Comparison of ENCODE assay signal across 17 cellular contexts in the genomic region with DNA sequence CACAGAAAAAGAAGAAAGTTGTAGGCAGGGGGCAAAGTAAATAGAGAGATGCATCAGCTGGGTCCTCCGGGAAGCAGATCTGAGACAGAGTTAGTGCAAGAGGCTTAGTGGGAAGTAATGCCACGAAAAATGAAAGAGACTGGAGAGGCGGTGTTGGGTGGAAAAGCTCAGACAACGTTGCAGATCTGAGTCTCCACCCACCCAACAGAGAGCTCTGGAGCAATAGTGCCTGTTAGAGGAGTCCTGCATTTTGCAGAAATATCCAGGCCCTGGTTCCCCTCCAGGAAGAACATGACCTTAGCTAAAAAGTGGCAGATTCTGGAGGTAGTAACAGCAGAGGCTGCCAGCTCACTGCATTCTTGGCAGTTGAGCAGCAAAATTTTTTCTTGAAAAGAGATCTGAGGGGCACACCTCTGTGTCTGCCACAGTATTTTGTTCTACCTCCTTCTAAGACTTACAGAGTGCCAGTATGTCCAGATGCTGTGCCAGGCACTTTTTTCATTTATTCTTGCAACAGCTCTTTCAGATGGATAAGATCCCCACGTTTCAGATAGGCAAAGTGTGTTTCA. TPM values are rescaled to one million over a fixed set of nuclear protein-coding genes. Genes with fewer than 3 reads are reported as not detected.
DNase-seq lines count a peak whose midpoint lies in the region; ATAC-seq and TF ChIP-seq lines count a peak whose summit lies in the region.
"Had no signal": no experiment of that assay in that cellular context is flagged by ENCODE, and none has a peak within 500 bp of the region (broad histone marks: within the 10 kb centered on the region; RNA-seq: fewer than 3 reads in every experiment).

No MANE protein-coding gene starts in this region.

- H3K9me3 ChIP-seq in SK-N-SH, result no peaks in the 10 kb centered on the region
- no peaks in the 10 kb centered on the region for H3K9me3 ChIP-seq in skeletal muscle satellite cell (replicated peaks; ENCODE audit: low read length)
- H3K9me3 ChIP-seq: gastrocnemius medialis, mucosa of descending colon had no signal

- H2AFZ ChIP-seq in SK-N-SH (ENCODE audit: low read depth), result peak overlapping the region; percentile 2; the same call in 1 of the 2 replicates

- H3K9me3 Mint-ChIP-seq in Calu3 (ENCODE audit: low read depth, unreplicated experiment), result no peaks in the 10 kb centered on the region
- H3K9me3 Mint-ChIP-seq in activated CD4-positive, alpha-beta memory T cell treated with anti-CD3 and anti-CD28 coated beads, Interleukin-2, amount 10 ng/mL, durations not matched to agents 7 days and 5 days, result no peaks in the 10 kb centered on the region
- H3K9me3 Mint-ChIP-seq in activated T-cell treated with anti-CD3 and anti-CD28 coated beads, Interleukin-2, amount 50 U/mL, for 4 hours, result no peaks in the 10 kb centered on the region

- intact Hi-C loops in Calu3 (cut with micrococcal nuclease; ENCODE audit: unreplicated experiment), result loop anchor here (2.0 to 5.0 kb wide), 3 partner anchors 59 to 323 kb away; no protein-coding TSS in a partner anchor

- POLR2A ChIA-PET in SK-N-SH (lab: Yijun Ruan, JAX), result no interaction called here
- POLR2A ChIA-PET in activated CD4-positive, alpha-beta memory T cell treated with anti-CD3 and anti-CD28 coated beads, Interleukin-2, amount 10 ng/mL, durations not matched to agents 7 days and 5 days (lab: Charles Lee), result interaction anchor here (0.9 to 1.9 kb wide), 6 partner anchors 16 to 54 kb away, joined by 3 to 8 read pairs (median 4); partner anchors contain the start of gene BIRC3

- H3K9ac ChIP-seq in SK-N-SH (no peak overlapping the region), skeletal muscle satellite cell (ENCODE audit: low read depth, low read length) (no peak overlapping the region)

- no peak for ATAC-seq in activated T-cell treated with anti-CD3 and anti-CD28 coated beads, Interleukin-2, amount 50 U/mL, for 4 hours
- ATAC-seq: gastrocnemius medialis, mucosa of descending colon had no signal

- no peaks in the 10 kb centered on the region for H3K27me3 Mint-ChIP-seq in Calu3 (ENCODE audit: unreplicated experiment)
- no peaks in the 10 kb centered on the region for H3K27me3 Mint-ChIP-seq in activated CD4-positive, alpha-beta memory T cell treated with anti-CD3 and anti-CD28 coated beads, Interleukin-2, amount 10 ng/mL, durations not matched to agents 7 days and 5 days
- H3K27me3 Mint-ChIP-seq in activated T-cell treated with anti-CD3 and anti-CD28 coated beads, Interleukin-2, amount 50 U/mL, for 4 hours (ENCODE audit: low read depth), result no peaks in the 10 kb centered on the region

- TF ChIP-seq CTCF in Calu3 (IDR thresholded peaks at IDR 0.05; ENCODE audit: unreplicated experiment) (no peak), SK-N-SH (IDR thresholded peaks at IDR 0.05) (no peak)

- no peaks in the 10 kb centered on the region for H3K9me2 ChIP-seq in SK-N-SH

- H3K36me3 ChIP-seq in SK-N-SH (replicated peaks in 1 of 2; ENCODE audit: control insufficient read depth in 1 of 2, insufficient read depth in 2 of 2, low read length in 1 of 2) (no peaks in the 10 kb centered on the region), skeletal muscle satellite cell (ENCODE audit: insufficient read depth, low read length) (no peaks in the 10 kb centered on the region)
- H3K36me3 ChIP-seq: gastrocnemius medialis had no signal

- peak overlapping the region; percentile 11 for H3K27ac Mint-ChIP-seq in Calu3 (ENCODE audit: unreplicated experiment)
- H3K27ac Mint-ChIP-seq in activated CD4-positive, alpha-beta memory T cell treated with anti-CD3 and anti-CD28 coated beads, Interleukin-2, amount 10 ng/mL, durations not matched to agents 7 days and 5 days, result no peak overlapping the region

- CTCF ChIA-PET in Calu3 (lab: Charles Lee), result interaction anchor here (1.0 to 1.1 kb wide), 2 partner anchors 29 to 52 kb away, joined by 3 read pairs; no protein-coding TSS in a partner anchor
- CTCF ChIA-PET in SK-N-SH (lab: Yijun Ruan, JAX), result interaction anchor here (0.7 to 5.4 kb wide), 15 partner anchors 8 to 230 kb away, joined by 3 to 40 read pairs (median 8); no protein-coding TSS in a partner anchor
- CTCF ChIA-PET in activated CD4-positive, alpha-beta memory T cell treated with anti-CD3 and anti-CD28 coated beads, Interleukin-2, amount 10 ng/mL, durations not matched to agents 7 days and 5 days (lab: Charles Lee), result interaction anchor here (0.6 to 4.1 kb wide), 16 partner anchors 10 to 376 kb away, joined by 3 to 53 read pairs (median 8); no protein-coding TSS in a partner anchor

- peak in 1 of 2 experiments; percentile 16; a peak in 1 of 4 replicates for TF ChIP-seq EP300 in SK-N-SH (IDR thresholded peaks at IDR 0.05; ENCODE audit: borderline replicate concordance in 1 of 2, low read depth in 1 of 2, low read length in 1 of 2)

- H3K27ac ChIP-seq in SK-N-SH (ENCODE audit: low read depth in 2 of 2, low read length in 1 of 2), result peak overlapping the region; percentile 33 to 84; a peak in 2 of 4 replicates
- H3K27ac ChIP-seq: C4-2B, gastrocnemius medialis had no signal

- 50% methylated on average over 5 of the region's 5 CpGs for WGBS in SK-N-SH (ENCODE audit: low lambda C conversion rate)

- no peaks in the 10 kb centered on the region for H3K79me2 ChIP-seq in SK-N-SH (ENCODE audit: insufficient read depth)

- no peaks in the 10 kb centered on the region for H3K27me3 ChIP-seq in SK-N-SH (ENCODE audit: insufficient read depth)
- no peaks in the 10 kb centered on the region for H3K27me3 ChIP-seq in skeletal muscle satellite cell (ENCODE audit: control insufficient read depth, insufficient read depth, low read length)
- H3K27me3 ChIP-seq: gastrocnemius medialis had no signal

- H3K36me3 Mint-ChIP-seq in Calu3 (ENCODE audit: insufficient read depth, unreplicated experiment), result no peaks in the 10 kb centered on the region
- no peaks in the 10 kb centered on the region for H3K36me3 Mint-ChIP-seq in activated CD4-positive, alpha-beta memory T cell treated with anti-CD3 and anti-CD28 coated beads, Interleukin-2, amount 10 ng/mL, durations not matched to agents 7 days and 5 days (ENCODE audit: low read depth)
- no peaks in the 10 kb centered on the region for H3K36me3 Mint-ChIP-seq in activated T-cell treated with anti-CD3 and anti-CD28 coated beads, Interleukin-2, amount 50 U/mL, for 4 hours (ENCODE audit: insufficient read depth)

- peaks cover 34% of the 10 kb centered on the region for H3K4me1 Mint-ChIP-seq in Calu3 (ENCODE audit: low read depth, unreplicated experiment)
- peaks cover 23% of the 10 kb centered on the region for H3K4me1 Mint-ChIP-seq in activated CD4-positive, alpha-beta memory T cell treated with anti-CD3 and anti-CD28 coated beads, Interleukin-2, amount 10 ng/mL, durations not matched to agents 7 days and 5 days
- peaks cover 32% of the 10 kb centered on the region for H3K4me1 Mint-ChIP-seq in activated T-cell treated with anti-CD3 and anti-CD28 coated beads, Interleukin-2, amount 50 U/mL, for 4 hours (ENCODE audit: low read depth)

- peak overlapping the region; percentile 73 for H3K4me2 ChIP-seq in SK-N-SH
- H3K4me2 ChIP-seq in skeletal muscle satellite cell (ENCODE audit: low read length), result peak overlapping the region; percentile 23

- H3K4me3 ChIP-seq in SK-N-SH (ENCODE audit: low read depth in 2 of 2, low read length in 1 of 2), result no peak overlapping the region
- H3K4me3 ChIP-seq in skeletal muscle satellite cell (ENCODE audit: low read length), result no peak overlapping the region
- H3K4me3 ChIP-seq: gastrocnemius medialis, mucosa of descending colon had no signal

- peaks cover 12% of the 10 kb centered on the region for H3F3A ChIP-seq in SK-N-SH (replicated peaks; ENCODE audit: insufficient read depth)

- no peaks in the 10 kb centered on the region for H4K20me1 ChIP-seq in SK-N-SH (ENCODE audit: insufficient read depth)

- no TSS peak for BruUV-seq in Calu3 (replicated peaks; lab: Mats Ljungman, UMichigan)

- peaks cover 19 to 20% of the 10 kb centered on the region in 2 experiments for H3K4me1 ChIP-seq in SK-N-SH (ENCODE audit: control insufficient read depth in 1 of 2, insufficient read depth in 2 of 2, low read depth in 1 of 2, low read length in 1 of 2)
- peaks cover 12% of the 10 kb centered on the region for H3K4me1 ChIP-seq in skeletal muscle satellite cell (ENCODE audit: control insufficient read depth, insufficient read depth, low read length)
- H3K4me1 ChIP-seq: gastrocnemius medialis had no signal

- TF ChIP-seq RAD21 in SK-N-SH (IDR thresholded peaks at IDR 0.05; ENCODE audit: low read length), result no peak

- H3K4me3 Mint-ChIP-seq in Calu3 (ENCODE audit: low read depth, unreplicated experiment), result no peak overlapping the region
- H3K4me3 Mint-ChIP-seq in activated CD4-positive, alpha-beta memory T cell treated with anti-CD3 and anti-CD28 coated beads, Interleukin-2, amount 10 ng/mL, durations not matched to agents 7 days and 5 days, result no peak overlapping the region
- no peak overlapping the region for H3K4me3 Mint-ChIP-seq in activated T-cell treated with anti-CD3 and anti-CD28 coated beads, Interleukin-2, amount 50 U/mL, for 4 hours

- DNase-seq in Calu3 (no peak), SK-N-SH (no peak), fibroblast of gingiva (ENCODE audit: low read depth) (peak; percentile 50), DMS 273 (lab: John Stamatoyannopoulos, UW; ENCODE audit: unreplicated experiment) (no peak)
- DNase-seq in activated CD4-positive, alpha-beta memory T cell treated with anti-CD3 and anti-CD28 coated beads, Interleukin-2, amount 10 ng/mL, durations not matched to agents 7 days and 5 days, result no peak
- DNase-seq in activated T-cell treated with anti-CD3 and anti-CD28 coated beads, Interleukin-2, amount 50 U/mL, for 4 hours, result no peak
- DNase-seq in activated CD4-positive, CD25-positive, alpha-beta regulatory T cell (lab: John Stamatoyannopoulos, UW), result no peak
- DNase-seq: activated T-cell treated with anti-CD3 and anti-CD28 coated beads for 4 hours, amygdala, gastrocnemius medialis, mucosa of descending colon, NCI-H1105, NCI-H2227 treated with DMSO at 0.1 percent for 48 hours, OCI-M1, trophoblast cell had no signal

RNA-seq across cellular contexts. Expression of gene BIRC3, which starts 27.7 kb away (rescaled TPM):
- total RNA-seq in Calu3 (2022), result 69.4 and 85.6 TPM in 2 replicates
- 0.46 and 0.62 TPM in 2 replicates for polyA plus RNA-seq in SK-N-SH (2012; rRNA removed)
- polyA plus RNA-seq in SK-N-SH (2012; cell fraction: cytosol; rRNA removed), result 0.66 and 0.93 TPM in 2 replicates
- polyA plus RNA-seq in SK-N-SH (2012; cell fraction: nucleus; rRNA removed), result 0.26 and 0.57 TPM in 2 replicates
- 2.2 and 4.1 TPM in 2 replicates for total RNA-seq in skeletal muscle satellite cell (2012; rRNA removed)
- total RNA-seq in activated CD4-positive, alpha-beta memory T cell treated with anti-CD3 and anti-CD28 coated beads, Interleukin-2, amount 10 ng/mL, durations not matched to agents 7 days and 5 days, result 10 to 100 TPM; 79.0 to 80.0 TPM
- total RNA-seq in activated T-cell treated with anti-CD3 and anti-CD28 coated beads, Interleukin-2, amount 50 U/mL, for 4 hours, result 100 to 1,000 TPM in 1 of 3 donors, 10 to 100 TPM in 2; 77.2 to 105 (median 92.4) TPM

RNA-seq across cellular contexts. Expression of gene BIRC2, which starts 57.4 kb away (rescaled TPM):
- total RNA-seq in Calu3 (2022), result 28.3 and 32.6 TPM in 2 replicates
- polyA plus RNA-seq in SK-N-SH (2012; rRNA removed), result 20.1 and 32.3 TPM in 2 replicates
- 27.8 and 30.5 TPM in 2 replicates for polyA plus RNA-seq in SK-N-SH (2012; cell fraction: cytosol; rRNA removed)
- polyA plus RNA-seq in SK-N-SH (2012; cell fraction: nucleus; rRNA removed), result 18.5 and 36.1 TPM in 2 replicates
- total RNA-seq in skeletal muscle satellite cell (2012; rRNA removed), result 54.0 and 61.4 TPM in 2 replicates
- 10 to 100 TPM; 36.0 to 39.7 TPM for total RNA-seq in activated CD4-positive, alpha-beta memory T cell treated with anti-CD3 and anti-CD28 coated beads, Interleukin-2, amount 10 ng/mL, durations not matched to agents 7 days and 5 days
- 10 to 100 TPM; 25.0 to 31.9 (median 31.7) TPM for total RNA-seq in activated T-cell treated with anti-CD3 and anti-CD28 coated beads, Interleukin-2, amount 50 U/mL, for 4 hours
